ENCODE assay signal across 21 cellular contexts in genomic region chr6:137931849-137932465, GRCh38.
"Had no signal": no experiment of that assay in that cellular context is flagged by ENCODE, and none has a peak within 500 bp of the region (broad histone marks: within the 10 kb centered on the region; RNA-seq: fewer than 3 reads in every experiment).

No MANE protein-coding gene starts in this region.

- H3K27ac ChIP-seq: cardiac muscle cell, left ventricle myocardium inferior, neural progenitor cell, right atrium auricular region, stomach, vagina had no signal

- H2AFZ ChIP-seq: neural progenitor cell had no signal

- H3K9ac ChIP-seq: neural progenitor cell had no signal

- H3K36me3 ChIP-seq: cardiac muscle cell, left ventricle myocardium inferior, right atrium auricular region, stomach, vagina had no signal

- H3K9me3 ChIP-seq: right atrium auricular region, vagina had no signal

- H3K4me3 ChIP-seq: cardiac muscle cell, left ventricle myocardium inferior, neural progenitor cell, right atrium auricular region, stomach, vagina had no signal

- H3K27me3 ChIP-seq: cardiac muscle cell, neural progenitor cell, right atrium auricular region, stomach, vagina had no signal

- ATAC-seq: activated CD8-positive, alpha-beta memory T cell treated with anti-CD3 and anti-CD28 coated beads, Interleukin-2, amount 10 ng/mL, durations not matched to agents 7 days and 5 days; activated T-helper 17 cell treated with anti-CD3 and anti-CD28 coated beads, Interleukin-2, amount 50 U/mL, for 72 hours had no signal

- DNase-seq: activated B cell treated with CpG ODN at 0.5 μM for 24 hours; activated CD4-positive, alpha-beta memory T cell treated with anti-CD3 and anti-CD28 coated beads, Interleukin-2, amount 10 ng/mL, durations not matched to agents 7 days and 5 days; activated CD4-positive, alpha-beta T cell treated with anti-CD3 and anti-CD28 coated beads for 4 hours; activated CD8-positive, alpha-beta memory T cell treated with anti-CD3 and anti-CD28 coated beads, Interleukin-2, amount 10 ng/mL, durations not matched to agents 7 days and 5 days; activated naive CD4-positive, alpha-beta T cell; activated naive CD8-positive, alpha-beta T cell treated with anti-CD3 and anti-CD28 coated beads for 36 hours; amniotic stem cell; effector memory CD4-positive, alpha-beta T cell; foreskin melanocyte; head of caudate nucleus; kidney; left ventricle myocardium inferior; mammary epithelial cell; midbrain; stomach; trophoblast cell had no signal

- H3K4me2 ChIP-seq: neural progenitor cell had no signal
